ENCODE assay signal across 20 cellular contexts in genomic region chr11:77287136-77287535, GRCh38. TPM values are rescaled to one million over a fixed set of nuclear protein-coding genes. Genes with fewer than 3 reads are reported as not detected.
DNase-seq lines count a peak whose midpoint lies in the region; ATAC-seq and TF ChIP-seq lines count a peak whose summit lies in the region.
"Had no signal": no experiment of that assay in that cellular context is flagged by ENCODE, and none has a peak within 500 bp of the region (broad histone marks: within the 10 kb centered on the region; RNA-seq: fewer than 3 reads in every experiment).

No MANE protein-coding gene starts in this region.

- BruUV-seq in mammary epithelial cell (replicated peaks; lab: Mats Ljungman, UMichigan) = no TSS peak

- CTCF ChIA-PET in mammary epithelial cell (lab: Charles Lee; ENCODE audit: low non-redundant PET) = no interaction called here

- no peak overlapping the region for H3K4me3 Mint-ChIP-seq in nephron progenitor cell
- H3K4me3 Mint-ChIP-seq: CD14-positive monocyte had no signal

- in situ Hi-C loops in mammary epithelial cell (cut with MboI; ENCODE audit: low sequenced_read_pairs in 2 of 2) = no loop called here

- H3K4me3 ChIP-seq in mammary epithelial cell (replicated peaks in 1 of 3; ENCODE audit: insufficient read depth in 1 of 3, low read depth in 2 of 3, low read length in 3 of 3) (no peak overlapping the region), breast epithelium (no peak overlapping the region), RWPE2 (ENCODE audit: severe bottlenecking) (no peak overlapping the region), fibroblast of the aortic adventitia (ENCODE audit: low read depth, low read length) (no peak overlapping the region), lower lobe of right lung (no peak overlapping the region)
- H3K4me3 ChIP-seq: GM12878 had no signal

- intact Hi-C loops in mammary epithelial cell (cut with micrococcal nuclease) (no loop called here), breast epithelium (cut with DNase I; ENCODE audit: low total_unique reads) (no loop called here), lower lobe of right lung (cut with DNase I) (no loop called here)

- H3K36me3 ChIP-seq in mammary epithelial cell (ENCODE audit: insufficient read depth, low read length) (no peaks in the 10 kb centered on the region), breast epithelium (no peaks in the 10 kb centered on the region), RWPE2 (ENCODE audit: low read depth) (no peaks in the 10 kb centered on the region), lower lobe of right lung (no peaks in the 10 kb centered on the region)

- H3K79me2 ChIP-seq in mammary epithelial cell (ENCODE audit: insufficient read depth, low read length) = no peaks in the 10 kb centered on the region

- dilution Hi-C loops in mammary epithelial cell (cut with HindIII; ENCODE audit: low sequenced_read_pairs) = no loop called here

- H3K9ac ChIP-seq in mammary epithelial cell (ENCODE audit: insufficient read depth, low read length) = no peak overlapping the region

- H3K9me3 Mint-ChIP-seq in nephron progenitor cell = peaks cover 3% of the 10 kb centered on the region

- H2AFZ ChIP-seq in mammary epithelial cell (ENCODE audit: low read depth, low read length) = no peak overlapping the region

- TF ChIP-seq POLR2A in breast epithelium (IDR thresholded peaks at IDR 0.05) = no peak

- no peaks in the 10 kb centered on the region for H3K9me3 ChIP-seq in mammary epithelial cell (replicated peaks; ENCODE audit: insufficient read depth, low read length)
- H3K9me3 ChIP-seq in breast epithelium = no peaks in the 10 kb centered on the region
- no peaks in the 10 kb centered on the region for H3K9me3 ChIP-seq in RWPE2 (ENCODE audit: severe bottlenecking)
- H3K9me3 ChIP-seq in lower lobe of right lung = no peaks in the 10 kb centered on the region

- DNase-seq in mammary epithelial cell = no peak
- no peak for DNase-seq in breast epithelium (ENCODE audit: low spot score in 2 of 2)
- no peak for DNase-seq in RWPE2 (ENCODE audit: low spot score)
- peak; percentile 23 for DNase-seq in fibroblast of the aortic adventitia (ENCODE audit: low read depth)
- DNase-seq in nephron progenitor cell = no peak
- DNase-seq in lower lobe of right lung = no peak
- no peak for DNase-seq in activated CD8-positive, alpha-beta memory T cell treated with anti-CD3 and anti-CD28 coated beads, Interleukin-2, amount 50 U/mL, for 48 hours
- DNase-seq: 8988T, COR-L47, DMS153, GOT3, Karpas-422, NCI-H187 treated with DMSO at 0.1 percent for 48 hours, NCI-H2171, NCI-H446 treated with DMSO at 0.1 percent for 48 hours, NCI-H748 treated with DMSO at 0.1 percent for 48 hours, SHP77 had no signal

- ATAC-seq in RWPE2 (ENCODE audit: low read depth) (no peak), lower lobe of right lung (no peak), GM18907 (IDR thresholded peaks at IDR 0.05; ENCODE audit: unreplicated experiment) (no peak)
- ATAC-seq: GM12878 had no signal

- H3K27ac ChIP-seq in mammary epithelial cell (ENCODE audit: insufficient read depth, low read depth, low read length) (peak overlapping the region; percentile 15), breast epithelium (no peak overlapping the region), RWPE2 (ENCODE audit: poor library complexity, severe bottlenecking) (peak overlapping the region; percentile 11), lower lobe of right lung (no peak overlapping the region)

- peaks cover 11% of the 10 kb centered on the region for H3K27me3 Mint-ChIP-seq in nephron progenitor cell (ENCODE audit: low read depth, poor library complexity)

- WGBS in mammary epithelial cell (ENCODE audit: low coverage, missing lambda C conversion rate) = 96% methylated on average over 3 of the region's 3 CpGs

- H3K4me1 ChIP-seq in mammary epithelial cell (ENCODE audit: insufficient read depth, low read length) (peaks cover 12% of the 10 kb centered on the region), breast epithelium (no peaks in the 10 kb centered on the region), RWPE2 (ENCODE audit: insufficient read depth, poor library complexity, severe bottlenecking) (peaks cover 10% of the 10 kb centered on the region), lower lobe of right lung (no peaks in the 10 kb centered on the region)

- H3K4me1 Mint-ChIP-seq in nephron progenitor cell = no peaks in the 10 kb centered on the region
- H3K4me1 Mint-ChIP-seq: CD14-positive monocyte had no signal

- peak overlapping the region; percentile 28 for H3K4me2 ChIP-seq in mammary epithelial cell (ENCODE audit: insufficient read depth, low read depth, low read length)

- H3K27me3 ChIP-seq in mammary epithelial cell (ENCODE audit: insufficient read depth, low read length) (no peaks in the 10 kb centered on the region), breast epithelium (no peaks in the 10 kb centered on the region), RWPE2 (ENCODE audit: insufficient read depth, poor library complexity, severe bottlenecking) (no peaks in the 10 kb centered on the region), lower lobe of right lung (ENCODE audit: low read depth) (no peaks in the 10 kb centered on the region)

- TF ChIP-seq CTCF in mammary epithelial cell (conservative IDR thresholded peaks at IDR 0.05 in 1 of 2, IDR thresholded peaks at IDR 0.05 in 1 of 2; ENCODE audit: extremely low read depth in 1 of 2, insufficient read depth in 1 of 2, low read depth in 1 of 2, low read length in 2 of 2) (no peak), breast epithelium (IDR thresholded peaks at IDR 0.05) (no peak), RWPE2 (IDR thresholded peaks at IDR 0.05; ENCODE audit: poor library complexity, severe bottlenecking) (no peak), fibroblast of the aortic adventitia (IDR thresholded peaks at IDR 0.05; ENCODE audit: insufficient read depth, low read length) (no peak), nephron progenitor cell (IDR thresholded peaks at IDR 0.05) (no peak), lower lobe of right lung (IDR thresholded peaks at IDR 0.05) (no peak)

- no peaks in the 10 kb centered on the region for H3K36me3 Mint-ChIP-seq in nephron progenitor cell (ENCODE audit: low read depth)
- H3K36me3 Mint-ChIP-seq: CD14-positive monocyte had no signal

- H4K20me1 ChIP-seq in mammary epithelial cell (ENCODE audit: insufficient read depth, low read length) = no peaks in the 10 kb centered on the region

- no peak overlapping the region for H3K27ac Mint-ChIP-seq in nephron progenitor cell
- H3K27ac Mint-ChIP-seq: CD14-positive monocyte had no signal

RNA-seq across cellular contexts. Expression of gene GDPD4, which starts 14.3 kb away (rescaled TPM):
- total RNA-seq in mammary epithelial cell (not detected), breast epithelium (not detected), fibroblast of the aortic adventitia (ENCODE audit: low replicate concordance) (not detected in 2 replicates), lower lobe of right lung (not detected)
- not detected for polyA plus RNA-seq in mammary epithelial cell
- not detected for polyA minus RNA-seq in mammary epithelial cell
- polyA plus RNA-seq: CD14-positive monocyte, GM12878 had no signal

Comparison
In these comparisons a context has a peak if more than half of its experiments do, and no peak if none do; other contexts are left out.
1. H3K27ac ChIP-seq: peak in mammary epithelial cell (single experiment) and RWPE2 (single experiment); none in breast epithelium (0 of 2) and lower lobe of right lung (single experiment).